In genomic region chr9:33823801-33824200, GRCh38 we compare ENCODE assay signal across 25 cellular contexts. TPM values are rescaled to one million over a fixed set of nuclear protein-coding genes. Genes with fewer than 3 reads are reported as not detected.
"Had no signal": no experiment of that assay in that cellular context is flagged by ENCODE, and none has a peak within 500 bp of the region (broad histone marks: within the 10 kb centered on the region; RNA-seq: fewer than 3 reads in every experiment).

No MANE protein-coding gene starts in this region.

- H3K4me1 ChIP-seq: prostate gland had no signal

- ATAC-seq: activated naive CD4-positive, alpha-beta T cell treated with anti-CD3 and anti-CD28 coated beads, Interleukin-2, amount 50 U/mL, for 72 hours; activated T-helper 17 cell treated with anti-CD3 and anti-CD28 coated beads, Interleukin-2, amount 50 U/mL, for 72 hours; effector memory CD8-positive, alpha-beta T cell; esophagus mucosa; left lung; naive thymus-derived CD8-positive, alpha-beta T cell had no signal

- H3K27ac ChIP-seq: breast epithelium, left lung, prostate gland, right atrium auricular region, thoracic aorta, vagina had no signal

- FAIRE-seq: colon, endothelial cell of umbilical vein, frontal cortex, TTC549 had no signal

- H3K27me3 ChIP-seq: breast epithelium, dorsolateral prefrontal cortex, left lung, right atrium auricular region, vagina had no signal

- H3K9me3 ChIP-seq: breast epithelium, left lung, prostate gland, right atrium auricular region, thoracic aorta, vagina had no signal

- H3K4me3 ChIP-seq: breast epithelium, dorsolateral prefrontal cortex, left lung, prostate gland, right atrium auricular region, thoracic aorta, vagina had no signal

- H3K36me3 ChIP-seq: breast epithelium, prostate gland, thoracic aorta, vagina had no signal

- DNase-seq: activated CD4-positive, alpha-beta T cell treated with anti-CD3 and anti-CD28 coated beads for 1 hour; activated CD4-positive, alpha-beta T cell treated with anti-CD3 and anti-CD28 coated beads, Interleukin-2, amount 50 U/mL, for 1 hour; activated T-cell treated with anti-CD3 and anti-CD28 coated beads, Interleukin-2, amount 50 U/mL, for 24 hours; amniotic stem cell; dorsolateral prefrontal cortex; effector memory CD8-positive, alpha-beta T cell; hippocampal formation; kidney glomerular epithelial cell; left lung; naive thymus-derived CD8-positive, alpha-beta T cell; stimulated activated CD4-positive, alpha-beta T cell treated with anti-CD3 and anti-CD28 coated beads, Interleukin-4, amount 100 ng/mL, for 24 hours; stimulated activated naive CD4-positive, alpha-beta T cell treated with Interleukin-2 at 50 U/mL for 16 hours had no signal

RNA-seq across cellular contexts. Expression of gene PRSS3, which starts 28.4 kb away (rescaled TPM):
- total RNA-seq: activated naive CD4-positive, alpha-beta T cell treated with anti-CD3 and anti-CD28 coated beads, Interleukin-2, amount 50 U/mL, for 72 hours; activated T-helper 17 cell treated with anti-CD3 and anti-CD28 coated beads, Interleukin-2, amount 50 U/mL, for 72 hours; osteocyte had no signal
- polyA plus RNA-seq: naive thymus-derived CD8-positive, alpha-beta T cell had no signal
